Comparison of ENCODE assay signal across 7 cellular contexts in genomic region chr16:57601801-57602478, GRCh38. TPM values are rescaled to one million over a fixed set of nuclear protein-coding genes. Genes with fewer than 3 reads are reported as not detected.
A peak's percentile ranks its signal among the peaks of the same experiment; 100 is the strongest.
DNase-seq lines count a peak whose midpoint lies in the region; ATAC-seq and TF ChIP-seq lines count a peak whose summit lies in the region.

No MANE protein-coding gene starts in this region.

- no peaks in the 10 kb centered on the region for H3K4me1 ChIP-seq in OCI-LY7 (ENCODE audit: insufficient read depth, low read length, poor library complexity, severe bottlenecking)

- no peak overlapping the region for H3K4me2 ChIP-seq in OCI-LY7 (ENCODE audit: low read length)

- peaks cover 52% of the 10 kb centered on the region for H3K4me1 Mint-ChIP-seq in activated naive CD8-positive, alpha-beta T cell treated with anti-CD3 and anti-CD28 coated beads, Interleukin-2, amount 10 ng/mL, durations not matched to agents 7 days and 5 days

- intact Hi-C loops in OCI-LY7 (cut with micrococcal nuclease; ENCODE audit: unreplicated experiment) = loop anchor here (2.0 to 5.0 kb wide), 2 partner anchors 47 to 120 kb away; no protein-coding TSS in a partner anchor

- no TSS peak for BruUV-seq in OCI-LY7 (replicated peaks; lab: Mats Ljungman, UMichigan)

- no peak overlapping the region for H3K27ac ChIP-seq in OCI-LY7 (ENCODE audit: low read depth, low read length, poor library complexity, severe bottlenecking)

- TF ChIP-seq CTCF in OCI-LY7 (conservative IDR thresholded peaks at IDR 0.05; ENCODE audit: low read length) = no peak

- peaks cover 2% of the 10 kb centered on the region for H3K9me3 Mint-ChIP-seq in activated naive CD8-positive, alpha-beta T cell treated with anti-CD3 and anti-CD28 coated beads, Interleukin-2, amount 10 ng/mL, durations not matched to agents 7 days and 5 days

- no peaks in the 10 kb centered on the region for H4K20me1 ChIP-seq in OCI-LY7 (ENCODE audit: insufficient read depth, low read length)

- no peak overlapping the region for H2AFZ ChIP-seq in OCI-LY7 (ENCODE audit: low read length)

- ATAC-seq in GM18861 (IDR thresholded peaks at IDR 0.05; ENCODE audit: unreplicated experiment) = peak; percentile 75
- ATAC-seq in HG02610 (IDR thresholded peaks at IDR 0.05; ENCODE audit: unreplicated experiment) = peak; percentile 91
- ATAC-seq in activated naive CD8-positive, alpha-beta T cell treated with anti-CD3 and anti-CD28 coated beads, Interleukin-2, amount 10 ng/mL, durations not matched to agents 7 days and 5 days (ENCODE audit: low read depth) = peak; percentile 91

- CTCF ChIA-PET in OCI-LY7 (lab: Charles Lee; ENCODE audit: unreplicated experiment) = no interaction called here

- H3K36me3 ChIP-seq in OCI-LY7 (ENCODE audit: insufficient read depth, low read length) = no peaks in the 10 kb centered on the region

- H3K79me2 ChIP-seq in OCI-LY7 (ENCODE audit: insufficient read depth, low read depth, low read length) = no peaks in the 10 kb centered on the region

- no peaks in the 10 kb centered on the region for H3K27me3 Mint-ChIP-seq in activated naive CD8-positive, alpha-beta T cell treated with anti-CD3 and anti-CD28 coated beads, Interleukin-2, amount 10 ng/mL, durations not matched to agents 7 days and 5 days

- H3K27ac Mint-ChIP-seq in activated naive CD8-positive, alpha-beta T cell treated with anti-CD3 and anti-CD28 coated beads, Interleukin-2, amount 10 ng/mL, durations not matched to agents 7 days and 5 days = peak overlapping the region; percentile 95

- peak overlapping the region; percentile 62 for H3K4me3 Mint-ChIP-seq in activated naive CD8-positive, alpha-beta T cell treated with anti-CD3 and anti-CD28 coated beads, Interleukin-2, amount 10 ng/mL, durations not matched to agents 7 days and 5 days

- DNase-seq in NCI-H146 (lab: John Stamatoyannopoulos, UW) (peak; percentile 61), OCI-LY7 (ENCODE audit: low spot score) (no peak), NCI-H446 (lab: John Stamatoyannopoulos, UW) (no peak)
- DNase-seq in activated naive CD8-positive, alpha-beta T cell treated with anti-CD3 and anti-CD28 coated beads, Interleukin-2, amount 10 ng/mL, durations not matched to agents 7 days and 5 days = peak; percentile 66
- peak; percentile 72 for DNase-seq in stimulated activated CD8-positive, alpha-beta memory T cell treated with anti-CD3 and anti-CD28 coated beads, Interleukin-4, amount 100 ng/mL, for 48 hours

- no peaks in the 10 kb centered on the region for H3K9me3 ChIP-seq in OCI-LY7 (ENCODE audit: low read length)

- no peak overlapping the region for H3K4me3 ChIP-seq in OCI-LY7 (ENCODE audit: low read depth, low read length, poor library complexity, severe bottlenecking)

- POLR2A ChIA-PET in activated naive CD8-positive, alpha-beta T cell treated with anti-CD3 and anti-CD28 coated beads, Interleukin-2, amount 10 ng/mL, durations not matched to agents 7 days and 5 days (lab: Charles Lee) = interaction anchor here (0.9 to 3.7 kb wide), 8 partner anchors 10 to 95 kb away, joined by 3 to 60 read pairs (median 4); no protein-coding TSS in a partner anchor
- POLR2A ChIA-PET in OCI-LY7 (lab: Charles Lee) = no interaction called here

- H3K9me2 ChIP-seq in OCI-LY7 (ENCODE audit: insufficient read depth, low read length) = no peaks in the 10 kb centered on the region

- H3K36me3 Mint-ChIP-seq in activated naive CD8-positive, alpha-beta T cell treated with anti-CD3 and anti-CD28 coated beads, Interleukin-2, amount 10 ng/mL, durations not matched to agents 7 days and 5 days = peaks cover 28% of the 10 kb centered on the region

RNA-seq across cellular contexts. Expression of gene ADGRG1, which starts 26.5 kb away (rescaled TPM):
- total RNA-seq in activated naive CD8-positive, alpha-beta T cell treated with anti-CD3 and anti-CD28 coated beads, Interleukin-2, amount 10 ng/mL, durations not matched to agents 7 days and 5 days = 1 to 10 TPM; 4.3 to 5.6 TPM
- not detected in 2 replicates for total RNA-seq in OCI-LY7 (2014; rRNA removed; shearing (Covaris generic))
- total RNA-seq in OCI-LY7 (2022) = not detected in 2 replicates

RNA-seq across cellular contexts. Expression of gene ADGRG5, which starts 59.5 kb away (rescaled TPM):
- total RNA-seq in activated naive CD8-positive, alpha-beta T cell treated with anti-CD3 and anti-CD28 coated beads, Interleukin-2, amount 10 ng/mL, durations not matched to agents 7 days and 5 days = 10 to 100 TPM; 14.3 to 15.7 TPM
- 0.39 TPM in 1 of 2 replicates, not detected in the other for total RNA-seq in OCI-LY7 (2014; rRNA removed; shearing (Covaris generic))
- 0.37 and 1.3 TPM in 2 replicates for total RNA-seq in OCI-LY7 (2022)

Comparison
In these comparisons a context has a peak if more than half of its experiments do, and no peak if none do; other contexts are left out.
1. DNase-seq: peak in NCI-H146 (single experiment), activated naive CD8-positive, alpha-beta T cell treated with anti-CD3 and anti-CD28 coated beads, Interleukin-2, amount 10 ng/mL, durations not matched to agents 7 days and 5 days (single experiment) and stimulated activated CD8-positive, alpha-beta memory T cell treated with anti-CD3 and anti-CD28 coated beads, Interleukin-4, amount 100 ng/mL, for 48 hours (single experiment); none in OCI-LY7 (single experiment) and NCI-H446 (0 of 2).
2. RNA of gene ADGRG1, which starts 26.5 kb away (total RNA-seq): 4.3 to 5.6 TPM in activated naive CD8-positive, alpha-beta T cell treated with anti-CD3 and anti-CD28 coated beads, Interleukin-2, amount 10 ng/mL, durations not matched to agents 7 days and 5 days; not detected in OCI-LY7; every median in the first group is over 4 times any median in the second.
3. RNA of gene ADGRG5, which starts 59.5 kb away (total RNA-seq): 14.3 to 15.7 TPM in activated naive CD8-positive, alpha-beta T cell treated with anti-CD3 and anti-CD28 coated beads, Interleukin-2, amount 10 ng/mL, durations not matched to agents 7 days and 5 days; 0.37 to 1.3 TPM in OCI-LY7; every median in the first group is over 4 times any median in the second.
4. Peak in every context shown above with its lines, with median percentiles within 50 percentile points of each other: ATAC-seq.